23 cellular contexts compared by ENCODE assay signal in the genomic region with DNA sequence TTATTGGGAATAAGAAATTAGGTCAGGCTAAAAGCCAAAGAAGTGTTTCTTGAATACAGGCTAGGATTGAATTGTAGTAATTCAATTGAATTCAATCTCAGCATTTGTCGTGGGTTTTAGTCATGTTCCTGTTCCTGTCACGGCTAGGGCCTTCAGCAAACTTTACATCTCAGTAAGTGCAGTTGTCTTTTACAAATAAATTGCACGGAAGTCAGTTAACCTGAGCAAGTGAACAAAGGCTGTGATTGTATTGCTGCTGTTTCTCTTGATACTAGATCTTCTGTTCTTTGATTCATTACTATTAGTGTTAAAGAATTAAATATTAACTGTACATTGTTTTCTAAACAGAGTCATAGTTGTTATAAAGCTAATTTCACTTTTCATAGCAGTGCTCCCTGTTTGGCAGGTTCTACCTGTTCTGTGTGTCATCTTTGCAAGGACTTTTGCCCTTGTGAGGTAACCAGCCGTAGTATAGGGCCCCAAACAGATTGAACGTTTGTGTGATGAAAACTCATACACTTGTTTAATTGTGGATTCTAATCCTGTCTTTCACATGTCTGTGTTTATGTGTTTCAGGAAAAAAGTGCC.
A peak's percentile ranks its signal among the peaks of the same experiment; 100 is the strongest.
DNase-seq lines count a peak whose midpoint lies in the region; ATAC-seq and TF ChIP-seq lines count a peak whose summit lies in the region.
"Had no signal": no experiment of that assay in that cellular context is flagged by ENCODE, and none has a peak within 500 bp of the region (broad histone marks: within the 10 kb centered on the region; RNA-seq: fewer than 3 reads in every experiment).

No MANE protein-coding gene starts in this region.

- 0 out of 2 replicates have a peak overlapping the region, but pooled peaks have one; percentile 10 for H2AFZ ChIP-seq in PC-3 (ENCODE audit: low read length)

- peaks cover 32% of the 10 kb centered on the region for H3K4me1 Mint-ChIP-seq in progenitor cell of endocrine pancreas (ENCODE audit: low read depth)
- H3K4me1 Mint-ChIP-seq: activated B cell treated with CpG ODN at 0.5 μM for 24 hours; naive B cell; stimulated activated effector memory CD8-positive, alpha-beta T cell treated with anti-CD3 and anti-CD28 coated beads, Interleukin-12 subunit alpha, Interleukin-12 subunit beta, amount 100 ng/mL, for 72 hours had no signal

- H3K4me1 ChIP-seq in PC-3 (ENCODE audit: insufficient read depth, low read length) = peaks cover 45% of the 10 kb centered on the region

- no TSS peak for BruUV-seq in PC-3 (replicated peaks; lab: Mats Ljungman, UMichigan)

- H3K9me2 ChIP-seq in PC-3 (replicated peaks; ENCODE audit: low read length) = no peaks in the 10 kb centered on the region

- H3F3A ChIP-seq in PC-3 (ENCODE audit: low read length, unreplicated experiment) = no peaks in the 10 kb centered on the region

- H3K27ac Mint-ChIP-seq in progenitor cell of endocrine pancreas = peak overlapping the region; percentile 82
- H3K27ac Mint-ChIP-seq: activated B cell treated with CpG ODN at 0.5 μM for 24 hours; activated CD8-positive, alpha-beta T cell treated with anti-CD3 and anti-CD28 coated beads for 36 hours; activated T-cell treated with anti-CD3 and anti-CD28 coated beads, Interleukin-2, amount 50 U/mL, for 72 hours; CD4-positive, alpha-beta T cell; naive B cell; stimulated activated effector memory CD8-positive, alpha-beta T cell treated with anti-CD3 and anti-CD28 coated beads, Interleukin-12 subunit alpha, Interleukin-12 subunit beta, amount 100 ng/mL, for 72 hours had no signal

- H3K9me3 Mint-ChIP-seq in progenitor cell of endocrine pancreas (ENCODE audit: low read depth) = peaks cover 7% of the 10 kb centered on the region
- H3K9me3 Mint-ChIP-seq: activated CD8-positive, alpha-beta T cell treated with anti-CD3 and anti-CD28 coated beads for 36 hours; stimulated activated effector memory CD8-positive, alpha-beta T cell treated with anti-CD3 and anti-CD28 coated beads, Interleukin-12 subunit alpha, Interleukin-12 subunit beta, amount 100 ng/mL, for 72 hours had no signal

- POLR2A ChIA-PET in PC-3 (lab: Charles Lee; ENCODE audit: unreplicated experiment) = no interaction called here

- H4K20me1 ChIP-seq in PC-3 (ENCODE audit: low read length) = no peaks in the 10 kb centered on the region

- H3K27ac ChIP-seq in PC-3 (ENCODE audit: low read length) = peak overlapping the region; percentile 87
- H3K27ac ChIP-seq: left ventricle myocardium inferior, psoas muscle, tibial nerve had no signal

- DNase-seq in COLO829 (ENCODE audit: low spot score) = peak; percentile 52
- DNase-seq in PC-3 = peak; percentile 83
- peak; percentile 53 for DNase-seq in foreskin melanocyte
- DNase-seq in progenitor cell of endocrine pancreas (ENCODE audit: low spot score, unreplicated experiment) = no peak
- DNase-seq in stimulated activated naive CD8-positive, alpha-beta T cell treated with anti-CD3 and anti-CD28 coated beads, Interleukin-15, Interleukin-2, amounts not matched to agents 100 U/mL and 50 U/mL, for 24 hours = no peak
- no peak for DNase-seq in activated CD8-positive, alpha-beta memory T cell treated with anti-CD3 and anti-CD28 coated beads, Interleukin-2, amount 50 U/mL, for 48 hours
- DNase-seq in NK-92 treated with Interleukin-12 subunit alpha and Interleukin-12 subunit beta, amount 100 ng/mL, for 24 hours (lab: John Stamatoyannopoulos, UW) = no peak
- DNase-seq in activated naive CD4-positive, alpha-beta T cell treated with Interleukin-2 at 50 U/mL for 16 hours = no peak
- DNase-seq: activated B cell treated with CpG ODN at 0.5 μM for 24 hours; activated CD8-positive, alpha-beta T cell treated with anti-CD3 and anti-CD28 coated beads for 36 hours; activated T-cell treated with anti-CD3 and anti-CD28 coated beads, Interleukin-2, amount 50 U/mL, for 72 hours; CD4-positive, alpha-beta T cell; hypothalamus; left ventricle myocardium inferior; naive B cell; NCI-H146; NCI-H345; psoas muscle; SHP77; stimulated activated CD4-positive, alpha-beta T cell treated with anti-CD3 and anti-CD28 coated beads, Interleukin-12 subunit alpha, Interleukin-12 subunit beta, amount 100 ng/mL, for 4 hours; T-helper 2 cell had no signal

- peak overlapping the region; percentile 39 for H3K9ac ChIP-seq in PC-3 (ENCODE audit: low read length)

- H3K4me2 ChIP-seq in PC-3 (ENCODE audit: low read length) = peak overlapping the region; percentile 75

- intact Hi-C loops in PC-3 (cut with micrococcal nuclease) = loop anchor here (5.0 kb wide), 1 partner anchor 72 kb away; no protein-coding TSS in a partner anchor

- H3K4me3 Mint-ChIP-seq in progenitor cell of endocrine pancreas (ENCODE audit: low read depth) = peak overlapping the region; percentile 32
- H3K4me3 Mint-ChIP-seq: activated B cell treated with CpG ODN at 0.5 μM for 24 hours; activated CD8-positive, alpha-beta T cell treated with anti-CD3 and anti-CD28 coated beads for 36 hours; activated T-cell treated with anti-CD3 and anti-CD28 coated beads, Interleukin-2, amount 50 U/mL, for 72 hours; CD4-positive, alpha-beta T cell; naive B cell; stimulated activated effector memory CD8-positive, alpha-beta T cell treated with anti-CD3 and anti-CD28 coated beads, Interleukin-12 subunit alpha, Interleukin-12 subunit beta, amount 100 ng/mL, for 72 hours had no signal

- H3K36me3 ChIP-seq in PC-3 (ENCODE audit: low read depth, low read length) = no peaks in the 10 kb centered on the region

- TF ChIP-seq CTCF in PC-3 (conservative IDR thresholded peaks at IDR 0.05; ENCODE audit: low read depth, low read length) = no peak
- no peak for TF ChIP-seq CTCF in progenitor cell of endocrine pancreas (IDR thresholded peaks at IDR 0.05; ENCODE audit: unreplicated experiment)

- H3K36me3 Mint-ChIP-seq in progenitor cell of endocrine pancreas (ENCODE audit: insufficient read depth) = peaks cover 1% of the 10 kb centered on the region
- H3K36me3 Mint-ChIP-seq: naive B cell; stimulated activated effector memory CD8-positive, alpha-beta T cell treated with anti-CD3 and anti-CD28 coated beads, Interleukin-12 subunit alpha, Interleukin-12 subunit beta, amount 100 ng/mL, for 72 hours had no signal

- peak; percentile 33 for ATAC-seq in PC-3
- no peak for ATAC-seq in stimulated activated naive CD8-positive, alpha-beta T cell treated with anti-CD3 and anti-CD28 coated beads, Interleukin-15, Interleukin-2, amounts not matched to agents 100 U/mL and 50 U/mL, for 24 hours
- ATAC-seq: activated CD8-positive, alpha-beta T cell treated with anti-CD3 and anti-CD28 coated beads for 36 hours; activated T-cell treated with anti-CD3 and anti-CD28 coated beads, Interleukin-2, amount 50 U/mL, for 72 hours; psoas muscle; stimulated activated effector memory CD8-positive, alpha-beta T cell treated with anti-CD3 and anti-CD28 coated beads, Interleukin-12 subunit alpha, Interleukin-12 subunit beta, amount 100 ng/mL, for 72 hours had no signal

- peak overlapping the region; percentile 41; the same call in 1 of the 2 replicates for H3K4me3 ChIP-seq in PC-3 (ENCODE audit: low read length)
- H3K4me3 ChIP-seq: left ventricle myocardium inferior, psoas muscle, tibial nerve had no signal

- H3K27me3 ChIP-seq in PC-3 (ENCODE audit: low read length) = no peaks in the 10 kb centered on the region
- H3K27me3 ChIP-seq: tibial nerve had no signal

- CTCF ChIA-PET in PC-3 (lab: Charles Lee) = no interaction called here

- no peaks in the 10 kb centered on the region for H3K27me3 Mint-ChIP-seq in progenitor cell of endocrine pancreas
- H3K27me3 Mint-ChIP-seq: activated CD8-positive, alpha-beta T cell treated with anti-CD3 and anti-CD28 coated beads for 36 hours had no signal

- H3K79me2 ChIP-seq in PC-3 (ENCODE audit: low read length) = no peaks in the 10 kb centered on the region

- no peaks in the 10 kb centered on the region for H3K9me3 ChIP-seq in PC-3 (ENCODE audit: low read length)
- H3K9me3 ChIP-seq: left ventricle myocardium inferior, psoas muscle, tibial nerve had no signal

Comparison
In these comparisons a context has a peak if more than half of its experiments do, and no peak if none do; other contexts are left out.
1. DNase-seq: peak in COLO829 (single experiment), PC-3 (single experiment) and foreskin melanocyte (single experiment); none in progenitor cell of endocrine pancreas (single experiment), stimulated activated naive CD8-positive, alpha-beta T cell treated with anti-CD3 and anti-CD28 coated beads, Interleukin-15, Interleukin-2, amounts not matched to agents 100 U/mL and 50 U/mL, for 24 hours (single experiment), activated CD8-positive, alpha-beta memory T cell treated with anti-CD3 and anti-CD28 coated beads, Interleukin-2, amount 50 U/mL, for 48 hours (single experiment), NK-92 treated with Interleukin-12 subunit alpha and Interleukin-12 subunit beta, amount 100 ng/mL, for 24 hours (single experiment) and activated naive CD4-positive, alpha-beta T cell treated with Interleukin-2 at 50 U/mL for 16 hours (single experiment).